Comparison of ENCODE assay signal across 16 cellular contexts in genomic region chr10:1662361-1663025, GRCh38.
DNase-seq lines count a peak whose midpoint lies in the region; ATAC-seq and TF ChIP-seq lines count a peak whose summit lies in the region.
"Had no signal": no experiment of that assay in that cellular context is flagged by ENCODE, and none has a peak within 500 bp of the region (broad histone marks: within the 10 kb centered on the region; RNA-seq: fewer than 3 reads in every experiment).

No MANE protein-coding gene starts in this region.

- peak overlapping the region; percentile 8 for H3K4me2 ChIP-seq in Karpas-422 (ENCODE audit: low read depth, low read length, poor library complexity, severe bottlenecking)
- H3K4me2 ChIP-seq: KMS-11, PC-9 had no signal

- ATAC-seq in GM19328 (IDR thresholded peaks at IDR 0.05; ENCODE audit: unreplicated experiment), result peak; percentile 41
- peak; percentile 38 for ATAC-seq in HG02642 (IDR thresholded peaks at IDR 0.05; ENCODE audit: poor library complexity, unreplicated experiment)
- ATAC-seq in stimulated activated memory B cell treated with anti-CD40 and anti-IgM and Interleukin-4, amounts not matched to agents 10 μg/mL and 1 μg/mL and 100 μg/mL, for 72 hours, result peak; percentile 77
- ATAC-seq: upper lobe of right lung had no signal

- H3K9me3 Mint-ChIP-seq in stimulated activated memory B cell treated with anti-CD40 and anti-IgM and Interleukin-4, amounts not matched to agents 10 μg/mL and 1 μg/mL and 100 μg/mL, for 72 hours, result no peaks in the 10 kb centered on the region
- H3K9me3 Mint-ChIP-seq: T-helper 1 cell treated with Interleukin-12 subunit alpha and Interleukin-12 subunit beta and Interleukin-4 antibody, amounts not matched to agents 30 μg/mL and 1 μg/mL, for 36 hours had no signal

- DNase-seq in Karpas-422 (no peak), dorsolateral prefrontal cortex (no peak), LoVo (ENCODE audit: low spot score) (no peak), NK-92 (lab: John Stamatoyannopoulos, UW; ENCODE audit: unreplicated experiment) (no peak), NCI-H146 treated with DMSO at 0.1 percent for 48 hours (lab: John Stamatoyannopoulos, UW; ENCODE audit: unreplicated experiment) (no peak)
- DNase-seq: activated CD4-positive, alpha-beta T cell treated with anti-CD3 and anti-CD28 coated beads, Interleukin-2, amount 50 U/mL, for 48 hours; NCI-H2081; PC-9; stimulated activated CD8-positive, alpha-beta memory T cell treated with anti-CD3 and anti-CD28 coated beads, Interleukin-4, amount 100 ng/mL, for 48 hours; upper lobe of right lung had no signal

- no peak overlapping the region for H3K9ac ChIP-seq in Karpas-422 (ENCODE audit: low read length)
- H3K9ac ChIP-seq: KMS-11 had no signal

- H3K4me1 Mint-ChIP-seq in stimulated activated memory B cell treated with anti-CD40 and anti-IgM and Interleukin-4, amounts not matched to agents 10 μg/mL and 1 μg/mL and 100 μg/mL, for 72 hours, result peaks cover 32% of the 10 kb centered on the region

- H3K36me3 ChIP-seq in Karpas-422 (ENCODE audit: insufficient read depth, low read length), result no peaks in the 10 kb centered on the region
- H3K36me3 ChIP-seq: prostate gland, upper lobe of right lung had no signal

- TF ChIP-seq CTCF in dorsolateral prefrontal cortex (IDR thresholded peaks at IDR 0.05 in 54 of 56, conservative IDR thresholded peaks at IDR 0.05 in 2 of 56; ENCODE audit: low read depth in 1 of 56, partially characterized antibody in 56 of 56), result no peak

- no peak overlapping the region for H3K4me3 ChIP-seq in Karpas-422 (ENCODE audit: low read length)
- H3K4me3 ChIP-seq in dorsolateral prefrontal cortex, result no peak overlapping the region
- H3K4me3 ChIP-seq: PC-9, prostate gland, upper lobe of right lung had no signal

- intact Hi-C loops in dorsolateral prefrontal cortex (cut with DNase I), result no loop called here

- no peaks in the 10 kb centered on the region for H4K20me1 ChIP-seq in Karpas-422 (ENCODE audit: insufficient read depth, low read depth, low read length)

- no peaks in the 10 kb centered on the region for H3K9me3 ChIP-seq in Karpas-422 (ENCODE audit: low read length)
- H3K9me3 ChIP-seq: prostate gland, upper lobe of right lung had no signal

- H3K27me3 ChIP-seq in Karpas-422 (ENCODE audit: low read length), result no peaks in the 10 kb centered on the region
- peaks cover 0 to 36% (median 0%) of the 10 kb centered on the region in 45 donors for H3K27me3 ChIP-seq in dorsolateral prefrontal cortex
- H3K27me3 ChIP-seq: upper lobe of right lung had no signal

- peaks cover 16% of the 10 kb centered on the region for H3K4me1 ChIP-seq in Karpas-422 (ENCODE audit: low read length)
- H3K4me1 ChIP-seq: prostate gland, upper lobe of right lung had no signal

- H3K36me3 Mint-ChIP-seq in stimulated activated memory B cell treated with anti-CD40 and anti-IgM and Interleukin-4, amounts not matched to agents 10 μg/mL and 1 μg/mL and 100 μg/mL, for 72 hours, result no peaks in the 10 kb centered on the region

- H3K27ac Mint-ChIP-seq in stimulated activated memory B cell treated with anti-CD40 and anti-IgM and Interleukin-4, amounts not matched to agents 10 μg/mL and 1 μg/mL and 100 μg/mL, for 72 hours, result no peak overlapping the region
- H3K27ac Mint-ChIP-seq: T-helper 1 cell treated with Interleukin-12 subunit alpha and Interleukin-12 subunit beta and Interleukin-4 antibody, amounts not matched to agents 30 μg/mL and 1 μg/mL, for 36 hours had no signal

- no peak overlapping the region for H2AFZ ChIP-seq in Karpas-422 (ENCODE audit: low read length)
- H2AFZ ChIP-seq: PC-9 had no signal

- H3K27ac ChIP-seq in Karpas-422 (ENCODE audit: low read length) (no peak overlapping the region), dorsolateral prefrontal cortex (peak overlapping the region in 1 of 59 donors; percentile 5)
- H3K27ac ChIP-seq: KMS-11, PC-9, prostate gland, upper lobe of right lung had no signal

- no peaks in the 10 kb centered on the region for H3K9me2 ChIP-seq in Karpas-422 (replicated peaks; ENCODE audit: insufficient read depth, low read length)

- H3K79me2 ChIP-seq in Karpas-422 (ENCODE audit: low read length), result no peaks in the 10 kb centered on the region

- H3K4me3 Mint-ChIP-seq in stimulated activated memory B cell treated with anti-CD40 and anti-IgM and Interleukin-4, amounts not matched to agents 10 μg/mL and 1 μg/mL and 100 μg/mL, for 72 hours, result no peak overlapping the region
- H3K4me3 Mint-ChIP-seq: T-helper 1 cell treated with Interleukin-12 subunit alpha and Interleukin-12 subunit beta and Interleukin-4 antibody, amounts not matched to agents 30 μg/mL and 1 μg/mL, for 36 hours had no signal

- peaks cover 20% of the 10 kb centered on the region for H3K27me3 Mint-ChIP-seq in stimulated activated memory B cell treated with anti-CD40 and anti-IgM and Interleukin-4, amounts not matched to agents 10 μg/mL and 1 μg/mL and 100 μg/mL, for 72 hours
